ENCODE assay signal across 19 cellular contexts in the genomic region with DNA sequence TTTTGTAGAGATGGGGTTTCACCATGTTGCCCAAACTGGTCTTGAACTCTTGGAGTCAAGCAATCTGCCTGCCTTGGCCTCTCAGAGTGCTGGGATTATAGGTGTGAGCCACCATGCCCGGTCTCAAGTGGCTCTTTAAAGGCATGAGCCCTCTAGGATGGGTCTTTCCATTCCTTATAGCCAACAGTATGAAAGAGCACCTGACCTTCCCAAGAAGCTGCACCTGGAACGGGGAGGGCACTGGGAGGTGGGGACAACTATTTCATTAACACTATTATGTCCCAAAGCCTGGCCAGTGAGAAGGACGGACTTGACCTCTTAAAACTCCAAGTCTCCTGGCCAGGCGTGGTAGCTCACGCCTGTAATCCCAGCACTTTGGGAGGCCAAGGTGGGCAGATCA.
DNase-seq lines count a peak whose midpoint lies in the region; ATAC-seq and TF ChIP-seq lines count a peak whose summit lies in the region.
"Had no signal": no experiment of that assay in that cellular context is flagged by ENCODE, and none has a peak within 500 bp of the region (broad histone marks: within the 10 kb centered on the region; RNA-seq: fewer than 3 reads in every experiment).

No MANE protein-coding gene starts in this region.

- H3K18ac ChIP-seq in neuronal stem cell (ENCODE audit: low read length) = no peak overlapping the region

- no CpG with 5 or more reads among the region's 5 CpGs for WGBS in neuronal stem cell (ENCODE audit: extremely low coverage in 2 of 2, insufficient read length in 2 of 2, insufficient replicate concordance in 1 of 2), 2 donors

- H2BK12ac ChIP-seq in neuronal stem cell (ENCODE audit: low read length) = no peak overlapping the region

- H3K9me3 ChIP-seq in PC-9 (ENCODE audit: insufficient read depth, low read depth) (no peaks in the 10 kb centered on the region), breast epithelium (no peaks in the 10 kb centered on the region), lower lobe of right lung (no peaks in the 10 kb centered on the region), thoracic aorta (no peaks in the 10 kb centered on the region), neuronal stem cell (replicated peaks in 1 of 2; ENCODE audit: control insufficient read depth in 2 of 2, insufficient read depth in 1 of 2, low read depth in 1 of 2, low read length in 2 of 2) (no peaks in the 10 kb centered on the region)
- H3K9me3 ChIP-seq: BE2C, body of pancreas, HAP-1 had no signal

- DNase-seq in PC-9 (no peak), breast epithelium (ENCODE audit: low spot score in 2 of 2) (no peak), lower lobe of right lung (no peak), thoracic aorta (ENCODE audit: low spot score) (no peak), Kasumi-1 (lab: John Stamatoyannopoulos, UW) (no peak), UCSD-AML1 (lab: John Stamatoyannopoulos, UW; ENCODE audit: unreplicated experiment) (no peak), neuronal stem cell (ENCODE audit: low spot score) (no peak)
- DNase-seq: activated B cell treated with CpG ODN at 0.5 μM for 24 hours; activated CD8-positive, alpha-beta T cell treated with anti-CD3 and anti-CD28 coated beads for 36 hours; activated T-cell treated with anti-CD3 and anti-CD28 coated beads, Interleukin-2, amount 50 U/mL, for 48 hours; BE2C; body of pancreas; mesendoderm; NCI-H1930; RPMI8226; stimulated activated naive B cell treated with anti-CD40 and anti-IgM and Interleukin-4, amounts not matched to agents 10 μg/mL and 1 μg/mL and 100 μg/mL, for 72 hours had no signal

- H3K4me1 ChIP-seq in PC-9 (replicated peaks; ENCODE audit: insufficient read depth) = peaks cover 57% of the 10 kb centered on the region
- peaks cover 29 to 37% of the 10 kb centered on the region in 2 donors for H3K4me1 ChIP-seq in breast epithelium
- peaks cover 30% of the 10 kb centered on the region for H3K4me1 ChIP-seq in lower lobe of right lung
- H3K4me1 ChIP-seq in thoracic aorta (ENCODE audit: control insufficient read depth in 1 of 2, low read depth in 2 of 2) = peaks cover 37 to 59% of the 10 kb centered on the region in 2 donors
- H3K4me1 ChIP-seq in neuronal stem cell (ENCODE audit: control insufficient read depth in 2 of 2, insufficient read depth in 1 of 2, low read depth in 1 of 2, low read length in 2 of 2) = peaks cover 4 to 14% of the 10 kb centered on the region in 2 donors
- H3K4me1 ChIP-seq: HAP-1 had no signal

- no peaks in the 10 kb centered on the region for H3K27me3 ChIP-seq in PC-9 (ENCODE audit: insufficient read depth, low read depth)
- no peaks in the 10 kb centered on the region for H3K27me3 ChIP-seq in breast epithelium
- H3K27me3 ChIP-seq in lower lobe of right lung (ENCODE audit: low read depth) = no peaks in the 10 kb centered on the region
- no peaks in the 10 kb centered on the region for H3K27me3 ChIP-seq in thoracic aorta (replicated peaks; ENCODE audit: insufficient read depth)
- H3K27me3 ChIP-seq in neuronal stem cell (ENCODE audit: control insufficient read depth in 3 of 3, insufficient read depth in 3 of 3, low read depth in 1 of 3, low read length in 3 of 3) = no peaks in the 10 kb centered on the region
- H3K27me3 ChIP-seq: BE2C, body of pancreas, neural progenitor cell had no signal

- H3K9ac ChIP-seq in neuronal stem cell (ENCODE audit: low read depth, low read length, poor library complexity) = no peak overlapping the region
- H3K9ac ChIP-seq: neural progenitor cell had no signal

- CTCF ChIA-PET in PC-9 (lab: Charles Lee) = interaction anchor here (0.7 kb wide), 1 partner anchor 104 kb away, joined by 3 read pairs; no protein-coding TSS in a partner anchor

- intact Hi-C loops in PC-9 (cut with micrococcal nuclease; ENCODE audit: unreplicated experiment) (loop anchor here (1.0 kb wide), 1 partner anchor 105 kb away; no protein-coding TSS in a partner anchor), breast epithelium (cut with DNase I; ENCODE audit: low total_unique reads) (no loop called here), lower lobe of right lung (cut with DNase I) (no loop called here)

- H3K4me2 ChIP-seq in PC-9 = peak overlapping the region; percentile 92
- H3K4me2 ChIP-seq in neuronal stem cell (ENCODE audit: insufficient read depth, low read length, poor library complexity, severe bottlenecking) = no peak overlapping the region
- H3K4me2 ChIP-seq: neural progenitor cell had no signal

- H2AFZ ChIP-seq in PC-9 = no peak overlapping the region
- H2AFZ ChIP-seq in neuronal stem cell (ENCODE audit: low read length) = no peak overlapping the region
- H2AFZ ChIP-seq: neural progenitor cell had no signal

- no peak overlapping the region for H2BK120ac ChIP-seq in neuronal stem cell (ENCODE audit: low read depth, low read length)

- BruUV-seq in PC-9 (replicated peaks; lab: Mats Ljungman, UMichigan) = no TSS peak

- H3K4me3 ChIP-seq in PC-9 (no peak overlapping the region), breast epithelium (no peak overlapping the region), lower lobe of right lung (no peak overlapping the region), thoracic aorta (no peak overlapping the region), neuronal stem cell (ENCODE audit: low read length in 2 of 2) (no peak overlapping the region)
- H3K4me3 ChIP-seq: body of pancreas, HAP-1, neural progenitor cell had no signal

- no peaks in the 10 kb centered on the region for H3K9me2 ChIP-seq in PC-9 (ENCODE audit: insufficient read depth)

- H4K20me1 ChIP-seq in PC-9 (ENCODE audit: insufficient read depth) = no peaks in the 10 kb centered on the region

- no peak overlapping the region for H3K23ac ChIP-seq in neuronal stem cell (ENCODE audit: low read depth, low read length, poor library complexity)

- no peak overlapping the region for H2BK15ac ChIP-seq in neuronal stem cell (ENCODE audit: low read length)

- POLR2A ChIA-PET in PC-9 (lab: Charles Lee; ENCODE audit: unreplicated experiment) = interaction anchor here (0.8 kb wide), 1 partner anchor 29 kb away, joined by 6 read pairs; no protein-coding TSS in a partner anchor

- H2BK5ac ChIP-seq in neuronal stem cell (ENCODE audit: low read length) = no peak overlapping the region

- no peak overlapping the region for H4K91ac ChIP-seq in neuronal stem cell (ENCODE audit: low read depth, low read length, poor library complexity)

- H3K27ac ChIP-seq in PC-9 (peak overlapping the region; percentile 93), breast epithelium (peak overlapping the region; percentile 92 to 94), lower lobe of right lung (peak overlapping the region; percentile 73), thoracic aorta (peak overlapping the region; percentile 97 to 99), neuronal stem cell (replicated peaks; ENCODE audit: low read length) (no peak overlapping the region)
- H3K27ac ChIP-seq: HL-60, neural progenitor cell had no signal

- H3K36me3 ChIP-seq in PC-9 (ENCODE audit: low read depth) (0 out of 2 replicates have a peak, but pooled peaks cover 4% of the 10 kb centered on the region), breast epithelium (no peaks in the 10 kb centered on the region), lower lobe of right lung (no peaks in the 10 kb centered on the region), thoracic aorta (no peaks in the 10 kb centered on the region), neuronal stem cell (replicated peaks in 1 of 2; ENCODE audit: control insufficient read depth in 2 of 2, insufficient read depth in 2 of 2, low read length in 2 of 2) (no peaks in the 10 kb centered on the region)
- H3K36me3 ChIP-seq: BE2C, HAP-1, neural progenitor cell had no signal

- H4K8ac ChIP-seq in neuronal stem cell (ENCODE audit: low read depth, low read length) = no peak overlapping the region

- H3K79me1 ChIP-seq in neuronal stem cell (ENCODE audit: low read depth, low read length) = no peaks in the 10 kb centered on the region

- ATAC-seq in lower lobe of right lung (no peak), thoracic aorta (ENCODE audit: insufficient number of reproducible peaks, low FRiP score, low read depth) (no peak)
- ATAC-seq: activated CD8-positive, alpha-beta T cell treated with anti-CD3 and anti-CD28 coated beads for 36 hours; body of pancreas; stimulated activated naive B cell treated with anti-CD40 and anti-IgM and Interleukin-4, amounts not matched to agents 10 μg/mL and 1 μg/mL and 100 μg/mL, for 72 hours had no signal

- H3K79me2 ChIP-seq in PC-9 (ENCODE audit: low read depth) = peaks cover 46% of the 10 kb centered on the region

- H3K4ac ChIP-seq in neuronal stem cell (ENCODE audit: low read length) = no peak overlapping the region

- TF ChIP-seq POLR2A in breast epithelium (IDR thresholded peaks at IDR 0.05) = no peak

- TF ChIP-seq CTCF in PC-9 (conservative IDR thresholded peaks at IDR 0.05) (no peak), breast epithelium (IDR thresholded peaks at IDR 0.05) (no peak), lower lobe of right lung (IDR thresholded peaks at IDR 0.05) (no peak), thoracic aorta (IDR thresholded peaks at IDR 0.05) (no peak)

- H2AK5ac ChIP-seq in neuronal stem cell (ENCODE audit: low read depth, low read length) = no peak overlapping the region

- peaks cover 42% of the 10 kb centered on the region for H3F3A ChIP-seq in PC-9 (ENCODE audit: insufficient read depth, low read depth)

- no peak overlapping the region for H3K14ac ChIP-seq in neuronal stem cell (ENCODE audit: low read length)
